Comparison of ENCODE assay signal across 1 cellular context in the genomic region with DNA sequence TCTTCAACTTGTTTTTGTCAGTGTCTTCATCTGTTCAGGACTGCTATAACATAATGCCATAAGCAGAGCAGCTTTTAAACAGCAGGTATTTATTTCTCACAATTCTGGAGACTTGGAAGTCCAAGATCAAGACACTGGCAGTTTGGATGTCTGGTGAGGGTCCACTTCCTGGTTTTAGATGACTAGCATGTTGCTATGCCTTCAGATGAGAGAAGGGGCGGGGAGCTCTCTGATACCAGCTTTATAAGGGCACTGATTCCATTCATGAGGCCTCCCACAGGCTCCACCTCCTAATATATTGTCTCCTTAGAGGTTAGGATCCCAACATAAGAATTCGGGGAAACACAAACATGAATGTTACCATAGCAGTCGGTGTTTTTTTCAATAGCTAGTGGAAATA.
TF ChIP-seq lines count a peak whose summit lies in the region.

No MANE protein-coding gene starts in this region.

TF ChIP-seq in GM23338, 12 proteins besides CTCF, POLR2A, EP300 and RAD21 (continued from another document):
- TF ChIP-seq, protein P1, sequence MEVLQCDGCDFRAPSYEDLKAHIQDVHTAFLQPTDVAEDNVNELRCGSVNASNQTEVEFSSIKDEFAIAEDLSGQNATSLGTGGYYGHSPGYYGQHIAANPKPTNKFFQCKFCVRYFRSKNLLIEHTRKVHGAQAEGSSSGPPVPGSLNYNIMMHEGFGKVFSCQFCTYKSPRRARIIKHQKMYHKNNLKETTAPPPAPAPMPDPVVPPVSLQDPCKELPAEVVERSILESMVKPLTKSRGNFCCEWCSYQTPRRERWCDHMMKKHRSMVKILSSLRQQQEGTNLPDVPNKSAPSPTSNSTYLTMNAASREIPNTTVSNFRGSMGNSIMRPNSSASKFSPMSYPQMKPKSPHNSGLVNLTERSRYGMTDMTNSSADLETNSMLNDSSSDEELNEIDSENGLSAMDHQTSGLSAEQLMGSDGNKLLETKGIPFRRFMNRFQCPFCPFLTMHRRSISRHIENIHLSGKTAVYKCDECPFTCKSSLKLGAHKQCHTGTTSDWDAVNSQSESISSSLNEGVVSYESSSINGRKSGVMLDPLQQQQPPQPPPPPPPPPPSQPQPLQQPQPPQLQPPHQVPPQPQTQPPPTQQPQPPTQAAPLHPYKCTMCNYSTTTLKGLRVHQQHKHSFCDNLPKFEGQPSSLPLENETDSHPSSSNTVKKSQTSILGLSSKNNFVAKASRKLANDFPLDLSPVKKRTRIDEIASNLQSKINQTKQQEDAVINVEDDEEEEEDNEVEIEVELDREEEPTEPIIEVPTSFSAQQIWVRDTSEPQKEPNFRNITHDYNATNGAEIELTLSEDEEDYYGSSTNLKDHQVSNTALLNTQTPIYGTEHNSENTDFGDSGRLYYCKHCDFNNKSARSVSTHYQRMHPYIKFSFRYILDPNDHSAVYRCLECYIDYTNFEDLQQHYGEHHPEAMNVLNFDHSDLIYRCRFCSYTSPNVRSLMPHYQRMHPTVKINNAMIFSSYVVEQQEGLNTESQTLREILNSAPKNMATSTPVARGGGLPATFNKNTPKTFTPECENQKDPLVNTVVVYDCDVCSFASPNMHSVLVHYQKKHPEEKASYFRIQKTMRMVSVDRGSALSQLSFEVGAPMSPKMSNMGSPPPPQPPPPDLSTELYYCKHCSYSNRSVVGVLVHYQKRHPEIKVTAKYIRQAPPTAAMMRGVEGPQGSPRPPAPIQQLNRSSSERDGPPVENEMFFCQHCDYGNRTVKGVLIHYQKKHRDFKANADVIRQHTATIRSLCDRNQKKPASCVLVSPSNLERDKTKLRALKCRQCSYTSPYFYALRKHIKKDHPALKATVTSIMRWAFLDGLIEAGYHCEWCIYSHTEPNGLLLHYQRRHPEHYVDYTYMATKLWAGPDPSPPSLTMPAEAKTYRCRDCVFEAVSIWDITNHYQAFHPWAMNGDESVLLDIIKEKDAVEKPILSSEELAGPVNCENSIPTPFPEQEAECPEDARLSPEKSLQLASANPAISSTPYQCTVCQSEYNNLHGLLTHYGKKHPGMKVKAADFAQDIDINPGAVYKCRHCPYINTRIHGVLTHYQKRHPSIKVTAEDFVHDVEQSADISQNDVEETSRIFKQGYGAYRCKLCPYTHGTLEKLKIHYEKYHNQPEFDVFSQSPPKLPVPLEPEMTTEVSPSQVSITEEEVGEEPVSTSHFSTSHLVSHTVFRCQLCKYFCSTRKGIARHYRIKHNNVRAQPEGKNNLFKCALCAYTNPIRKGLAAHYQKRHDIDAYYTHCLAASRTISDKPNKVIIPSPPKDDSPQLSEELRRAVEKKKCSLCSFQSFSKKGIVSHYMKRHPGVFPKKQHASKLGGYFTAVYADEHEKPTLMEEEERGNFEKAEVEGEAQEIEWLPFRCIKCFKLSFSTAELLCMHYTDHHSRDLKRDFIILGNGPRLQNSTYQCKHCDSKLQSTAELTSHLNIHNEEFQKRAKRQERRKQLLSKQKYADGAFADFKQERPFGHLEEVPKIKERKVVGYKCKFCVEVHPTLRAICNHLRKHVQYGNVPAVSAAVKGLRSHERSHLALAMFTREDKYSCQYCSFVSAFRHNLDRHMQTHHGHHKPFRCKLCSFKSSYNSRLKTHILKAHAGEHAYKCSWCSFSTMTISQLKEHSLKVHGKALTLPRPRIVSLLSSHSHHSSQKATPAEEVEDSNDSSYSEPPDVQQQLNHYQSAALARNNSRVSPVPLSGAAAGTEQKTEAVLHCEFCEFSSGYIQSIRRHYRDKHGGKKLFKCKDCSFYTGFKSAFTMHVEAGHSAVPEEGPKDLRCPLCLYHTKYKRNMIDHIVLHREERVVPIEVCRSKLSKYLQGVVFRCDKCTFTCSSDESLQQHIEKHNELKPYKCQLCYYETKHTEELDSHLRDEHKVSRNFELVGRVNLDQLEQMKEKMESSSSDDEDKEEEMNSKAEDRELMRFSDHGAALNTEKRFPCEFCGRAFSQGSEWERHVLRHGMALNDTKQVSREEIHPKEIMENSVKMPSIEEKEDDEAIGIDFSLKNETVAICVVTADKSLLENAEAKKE (CRISPR knock-in tag; IDR thresholded peaks at IDR 0.05), result no peak
- TF ChIP-seq NANOG (IDR thresholded peaks at IDR 0.05; ENCODE audit: borderline replicate concordance) (no peak), ZNF114 (CRISPR knock-in tag; IDR thresholded peaks at IDR 0.05) (no peak), CREB1 (CRISPR knock-in tag; IDR thresholded peaks at IDR 0.05; ENCODE audit: low read depth) (no peak), POLR2AphosphoS5 (IDR thresholded peaks at IDR 0.05; ENCODE audit: low read depth) (no peak), ZNF331 (CRISPR knock-in tag; IDR thresholded peaks at IDR 0.05; ENCODE audit: low read depth) (no peak)
